1 cellular context compared by ENCODE assay signal in the genomic region with DNA sequence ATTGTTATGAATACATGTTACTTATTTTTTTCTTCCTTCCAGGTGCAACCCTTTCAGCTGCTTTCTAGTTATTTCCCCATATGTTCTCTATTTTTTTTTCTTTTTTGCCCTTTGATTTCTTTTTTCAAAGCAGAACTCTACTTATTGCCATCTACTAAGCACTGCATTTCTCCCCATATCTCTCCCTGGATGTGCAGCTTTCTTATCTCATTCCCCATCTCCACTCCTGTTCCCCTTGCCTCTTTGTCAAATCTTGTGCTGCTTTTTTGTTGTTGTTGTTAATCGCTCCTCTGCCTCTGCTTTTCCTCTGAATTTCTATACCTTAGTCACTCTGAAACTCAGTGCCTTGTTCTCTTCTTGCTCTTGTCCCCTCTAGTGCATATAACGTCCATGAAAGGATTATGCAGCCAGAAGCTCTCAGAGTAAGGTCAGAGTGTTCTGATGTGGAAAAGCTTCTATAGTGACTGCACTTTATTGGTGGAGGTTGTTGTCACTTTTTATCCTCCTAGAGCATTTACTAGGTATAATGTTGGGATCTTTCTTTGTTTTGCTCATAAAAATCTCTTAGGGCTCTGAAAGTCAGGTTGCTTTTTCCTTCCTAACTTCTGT.
TF ChIP-seq lines count a peak whose summit lies in the region.

No MANE protein-coding gene starts in this region.

TF ChIP-seq in K562, 482 proteins besides CTCF, POLR2A, EP300 and RAD21 (continued from another document):
- no peak for TF ChIP-seq HDAC6 (IDR thresholded peaks at IDR 0.05; ENCODE audit: low read depth, low read length)
